Comparison of ENCODE assay signal across 23 cellular contexts in genomic region chr2:208939852-208940251, GRCh38.
DNase-seq lines count a peak whose midpoint lies in the region; ATAC-seq, FAIRE-seq and TF ChIP-seq lines count a peak whose summit lies in the region.
"Had no signal": no experiment of that assay in that cellular context is flagged by ENCODE, and none has a peak within 500 bp of the region (broad histone marks: within the 10 kb centered on the region; RNA-seq: fewer than 3 reads in every experiment).

No MANE protein-coding gene starts in this region.

- no TSS peak for BruUV-seq in Caco-2 (replicated peaks; lab: Mats Ljungman, UMichigan)

- no peak for TF ChIP-seq CTCF in Caco-2 (IDR thresholded peaks at IDR 0.05; ENCODE audit: insufficient read depth in 1 of 2, low read depth in 1 of 2, low read length in 1 of 2, severe bottlenecking in 1 of 2, unreplicated experiment in 1 of 2)
- TF ChIP-seq CTCF in astrocyte (IDR thresholded peaks at IDR 0.05; ENCODE audit: insufficient read depth, low read depth, low read length): no peak
- TF ChIP-seq CTCF in smooth muscle cell (IDR thresholded peaks at IDR 0.05; ENCODE audit: borderline replicate concordance, insufficient read depth, poor library complexity, severe bottlenecking): no peak

- POLR2A ChIA-PET in Caco-2 (lab: Charles Lee): no interaction called here

- H3K27ac Mint-ChIP-seq in Caco-2 (ENCODE audit: unreplicated experiment) (peak overlapping the region; percentile 85), astrocyte (ENCODE audit: unreplicated experiment) (peak overlapping the region; percentile 38), immature natural killer cell (no peak overlapping the region)
- H3K27ac Mint-ChIP-seq: B cell, CD14-positive monocyte had no signal

- H3K4me3 ChIP-seq in Caco-2 (ENCODE audit: low read depth, low read length) (no peak overlapping the region), astrocyte (ENCODE audit: insufficient read depth, low read depth, low read length) (no peak overlapping the region), smooth muscle cell (no peak overlapping the region)
- H3K4me3 ChIP-seq: Peyer's patch had no signal

- H3K79me2 ChIP-seq in astrocyte (ENCODE audit: insufficient read depth, low read length) (no peaks in the 10 kb centered on the region), smooth muscle cell (ENCODE audit: low read depth) (no peaks in the 10 kb centered on the region)

- H4K20me1 ChIP-seq in astrocyte (ENCODE audit: insufficient read depth, low read length) (no peaks in the 10 kb centered on the region), smooth muscle cell (ENCODE audit: low read depth) (no peaks in the 10 kb centered on the region)

- ATAC-seq in HG03342 (IDR thresholded peaks at IDR 0.05; ENCODE audit: unreplicated experiment): no peak
- ATAC-seq: HCT116, Right ventricle myocardium inferior had no signal

- H3K4me1 ChIP-seq in Caco-2 (peaks cover 13% of the 10 kb centered on the region), astrocyte (ENCODE audit: insufficient read depth, low read length) (no peaks in the 10 kb centered on the region), smooth muscle cell (ENCODE audit: low read depth) (no peaks in the 10 kb centered on the region)
- H3K4me1 ChIP-seq: Peyer's patch had no signal

- no peak overlapping the region for H3K9ac ChIP-seq in astrocyte (ENCODE audit: low read length)
- H3K9ac ChIP-seq in smooth muscle cell (ENCODE audit: low read depth): peak overlapping the region; percentile 50
- H3K9ac ChIP-seq: KMS-11 had no signal

- no peak for FAIRE-seq in astrocyte (lab: Jason Lieb, UNC)
- FAIRE-seq: A204.1, H1 had no signal

- H2AFZ ChIP-seq in astrocyte (ENCODE audit: low read depth, low read length) (no peak overlapping the region), smooth muscle cell (ENCODE audit: low read depth) (no peak overlapping the region)

- CTCF ChIA-PET in Caco-2 (lab: Charles Lee): interaction anchor here (1.0 kb wide), 1 partner anchor 44 kb away, joined by 3 read pairs; no protein-coding TSS in a partner anchor

- H3K9me3 ChIP-seq in Caco-2 (no peaks in the 10 kb centered on the region), astrocyte (ENCODE audit: insufficient read depth, low read depth, low read length) (no peaks in the 10 kb centered on the region), smooth muscle cell (replicated peaks; ENCODE audit: low read depth) (no peaks in the 10 kb centered on the region)
- H3K9me3 ChIP-seq: Peyer's patch had no signal

- no peaks in the 10 kb centered on the region for H3K9me3 Mint-ChIP-seq in Caco-2 (ENCODE audit: unreplicated experiment)
- no peaks in the 10 kb centered on the region for H3K9me3 Mint-ChIP-seq in astrocyte (ENCODE audit: unreplicated experiment)
- peaks cover 0 to 17% (median 5%) of the 10 kb centered on the region in 6 donors for H3K9me3 Mint-ChIP-seq in immature natural killer cell

- no peaks in the 10 kb centered on the region for H3K27me3 ChIP-seq in Caco-2 (replicated peaks; ENCODE audit: control insufficient read depth, insufficient read depth, low read length)
- no peaks in the 10 kb centered on the region for H3K27me3 ChIP-seq in astrocyte (ENCODE audit: insufficient read depth, low read length)
- H3K27me3 ChIP-seq in smooth muscle cell (ENCODE audit: low read depth): no peaks in the 10 kb centered on the region
- H3K27me3 ChIP-seq: Peyer's patch had no signal

- H3F3A ChIP-seq in smooth muscle cell (ENCODE audit: low read depth): no peaks in the 10 kb centered on the region

- H3K36me3 Mint-ChIP-seq in Caco-2 (ENCODE audit: insufficient read depth, unreplicated experiment) (no peaks in the 10 kb centered on the region), astrocyte (ENCODE audit: low read depth, unreplicated experiment) (no peaks in the 10 kb centered on the region), immature natural killer cell (no peaks in the 10 kb centered on the region)
- H3K36me3 Mint-ChIP-seq: CD14-positive monocyte had no signal

- intact Hi-C loops in Caco-2 (cut with micrococcal nuclease; ENCODE audit: unreplicated experiment): no loop called here

- H3K27me3 Mint-ChIP-seq in Caco-2 (ENCODE audit: insufficient read depth, unreplicated experiment): no peaks in the 10 kb centered on the region
- H3K27me3 Mint-ChIP-seq in astrocyte (ENCODE audit: low read depth, unreplicated experiment): no peaks in the 10 kb centered on the region
- no peaks in the 10 kb centered on the region for H3K27me3 Mint-ChIP-seq in immature natural killer cell (ENCODE audit: low read depth in 3 of 3)
- H3K27me3 Mint-ChIP-seq: B cell had no signal

- WGBS in smooth muscle cell (ENCODE audit: low lambda C conversion rate): 55% methylated on average over 1 of the region's 1 CpG

- H3K36me3 ChIP-seq in Caco-2 (ENCODE audit: control insufficient read depth, insufficient read depth, low read length) (no peaks in the 10 kb centered on the region), astrocyte (ENCODE audit: insufficient read depth, low read length) (no peaks in the 10 kb centered on the region), smooth muscle cell (ENCODE audit: low read depth) (no peaks in the 10 kb centered on the region)
- H3K36me3 ChIP-seq: Peyer's patch had no signal

- H3K27ac ChIP-seq in astrocyte (ENCODE audit: low read depth, low read length) (no peak overlapping the region), smooth muscle cell (ENCODE audit: low read depth) (peak overlapping the region; percentile 89)
- H3K27ac ChIP-seq: KMS-11, Peyer's patch had no signal

- H3K4me1 Mint-ChIP-seq in Caco-2 (ENCODE audit: low read depth, unreplicated experiment) (peaks cover 14% of the 10 kb centered on the region), astrocyte (ENCODE audit: low read depth, unreplicated experiment) (peaks cover 9% of the 10 kb centered on the region), immature natural killer cell (no peaks in the 10 kb centered on the region)
- H3K4me1 Mint-ChIP-seq: B cell, CD14-positive monocyte had no signal

- DNase-seq in Caco-2 (peak in 1 of 2 experiments; percentile 18), astrocyte (ENCODE audit: low read depth) (no peak), glomerular visceral epithelial cell (ENCODE audit: extremely low spot score) (peak; percentile 51), smooth muscle cell (lab: John Stamatoyannopoulos, UW; ENCODE audit: unreplicated experiment) (no peak), immature natural killer cell (no peak), medulla oblongata (ENCODE audit: extremely low spot score) (no peak)
- DNase-seq: EL, GF-D8, NCI-H1092 treated with DMSO at 0.1 percent for 48 hours, NCI-H1436 treated with DMSO at 0.1 percent for 48 hours, NCI-H2029, NCI-H345, NCI-H524, NCI-H774, Peyer's patch had no signal

- H3K4me2 ChIP-seq in astrocyte (ENCODE audit: low read length) (no peak overlapping the region), smooth muscle cell (peak overlapping the region; percentile 12)
- H3K4me2 ChIP-seq: KMS-11 had no signal

- H3K4me3 Mint-ChIP-seq in Caco-2 (ENCODE audit: unreplicated experiment) (peak overlapping the region; percentile 53), astrocyte (ENCODE audit: unreplicated experiment) (no peak overlapping the region), immature natural killer cell (no peak overlapping the region)
- H3K4me3 Mint-ChIP-seq: B cell, CD14-positive monocyte had no signal

Comparison
In these comparisons a context has a peak if more than half of its experiments do, and no peak if none do; other contexts are left out.
1. H3K27ac Mint-ChIP-seq: peak in Caco-2 (single experiment) and astrocyte (single experiment); none in immature natural killer cell (0 of 6).